Comparison of ENCODE assay signal across 1 cellular context in genomic region chr9:99106044-99106375, GRCh38.
TF ChIP-seq lines count a peak whose summit lies in the region.

No MANE protein-coding gene starts in this region.

TF ChIP-seq in H1, 55 proteins besides CTCF, POLR2A, EP300 and RAD21 (continued from another document):
- TF ChIP-seq, protein P1, sequence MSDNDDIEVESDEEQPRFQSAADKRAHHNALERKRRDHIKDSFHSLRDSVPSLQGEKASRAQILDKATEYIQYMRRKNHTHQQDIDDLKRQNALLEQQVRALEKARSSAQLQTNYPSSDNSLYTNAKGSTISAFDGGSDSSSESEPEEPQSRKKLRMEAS (IDR thresholded peaks at IDR 0.05): no peak
- TF ChIP-seq CHD2 (IDR thresholded peaks at IDR 0.05; ENCODE audit: low read length): no peak
- no peak for TF ChIP-seq POLR2AphosphoS5 (IDR thresholded peaks at IDR 0.05; ENCODE audit: low read depth, low read length)
- TF ChIP-seq SAP30 (IDR thresholded peaks at IDR 0.05; ENCODE audit: insufficient read depth, insufficient replicate concordance, low read length): no peak
- no peak for TF ChIP-seq CHD1 (IDR thresholded peaks at IDR 0.05; ENCODE audit: low read depth, low read length)
- no peak for TF ChIP-seq BRCA1 (IDR thresholded peaks at IDR 0.05; ENCODE audit: low read depth, low read length)
- no peak for TF ChIP-seq CBX8 (IDR thresholded peaks at IDR 0.05; ENCODE audit: borderline replicate concordance, low read depth, low read length)
- TF ChIP-seq, protein P2, sequence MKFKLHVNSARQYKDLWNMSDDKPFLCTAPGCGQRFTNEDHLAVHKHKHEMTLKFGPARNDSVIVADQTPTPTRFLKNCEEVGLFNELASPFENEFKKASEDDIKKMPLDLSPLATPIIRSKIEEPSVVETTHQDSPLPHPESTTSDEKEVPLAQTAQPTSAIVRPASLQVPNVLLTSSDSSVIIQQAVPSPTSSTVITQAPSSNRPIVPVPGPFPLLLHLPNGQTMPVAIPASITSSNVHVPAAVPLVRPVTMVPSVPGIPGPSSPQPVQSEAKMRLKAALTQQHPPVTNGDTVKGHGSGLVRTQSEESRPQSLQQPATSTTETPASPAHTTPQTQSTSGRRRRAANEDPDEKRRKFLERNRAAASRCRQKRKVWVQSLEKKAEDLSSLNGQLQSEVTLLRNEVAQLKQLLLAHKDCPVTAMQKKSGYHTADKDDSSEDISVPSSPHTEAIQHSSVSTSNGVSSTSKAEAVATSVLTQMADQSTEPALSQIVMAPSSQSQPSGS (IDR thresholded peaks at IDR 0.05; ENCODE audit: low read length): no peak
- no peak for TF ChIP-seq PHF8 (conservative IDR thresholded peaks at IDR 0.05; ENCODE audit: low read depth, low read length)
- TF ChIP-seq CTBP2 (IDR thresholded peaks at IDR 0.05; ENCODE audit: borderline replicate concordance, insufficient read depth, insufficient read length, low read length): no peak
